In genomic region chr2:6941299-6942046, GRCh38 we compare ENCODE assay signal across 31 cellular contexts. TPM values are rescaled to one million over a fixed set of nuclear protein-coding genes. Genes with fewer than 3 reads are reported as not detected.
A peak's percentile ranks its signal among the peaks of the same experiment; 100 is the strongest.
DNase-seq lines count a peak whose midpoint lies in the region; ATAC-seq and TF ChIP-seq lines count a peak whose summit lies in the region.
"Had no signal": no experiment of that assay in that cellular context is flagged by ENCODE, and none has a peak within 500 bp of the region (broad histone marks: within the 10 kb centered on the region; RNA-seq: fewer than 3 reads in every experiment).

No MANE protein-coding gene starts in this region.

- no peaks in the 10 kb centered on the region for H3K36me3 ChIP-seq in HUES48 (ENCODE audit: control insufficient read depth, insufficient read depth, low read length)
- H3K36me3 ChIP-seq in psoas muscle (ENCODE audit: insufficient read depth in 1 of 2, low read depth in 1 of 2): no peaks in the 10 kb centered on the region
- H3K36me3 ChIP-seq: brain microvascular endothelial cell, colonic mucosa had no signal

- H3K36me3 Mint-ChIP-seq in glutamatergic neuron (ENCODE audit: unreplicated experiment): peaks cover 30% of the 10 kb centered on the region

- no peaks in the 10 kb centered on the region for H3K9me3 ChIP-seq in HUES48 (ENCODE audit: control insufficient read depth, insufficient read depth, low read length)
- no peaks in the 10 kb centered on the region for H3K9me3 ChIP-seq in psoas muscle
- H3K9me3 ChIP-seq: BLaER1, colonic mucosa, gastroesophageal sphincter had no signal

- H3K9ac ChIP-seq in HUES48 (ENCODE audit: low read depth, low read length): no peak overlapping the region
- H3K9ac ChIP-seq: BLaER1 had no signal

- ATAC-seq in psoas muscle (peak; percentile 53 to 77 (median 76)), HG03159 (IDR thresholded peaks at IDR 0.05; ENCODE audit: unreplicated experiment) (no peak)
- ATAC-seq: activated CD4-positive, CD25-positive, alpha-beta regulatory T cell treated with anti-CD3 and anti-CD28 coated beads, Interleukin-2, amount 50 U/mL, for 24 hours; activated CD8-positive, alpha-beta T cell treated with anti-CD3 and anti-CD28 coated beads for 36 hours; gastroesophageal sphincter; K562; left lobe of liver; naive thymus-derived CD8-positive, alpha-beta T cell; Panc1 had no signal

- WGBS in psoas muscle, 3 donors: 52 to 91% (median 69%) methylated on average over 10 of the region's 10 CpGs

- H3K27me3 Mint-ChIP-seq in glutamatergic neuron (ENCODE audit: unreplicated experiment): peaks cover 5% of the 10 kb centered on the region
- H3K27me3 Mint-ChIP-seq: activated CD8-positive, alpha-beta T cell treated with anti-CD3 and anti-CD28 coated beads for 36 hours; naive thymus-derived CD8-positive, alpha-beta T cell had no signal

- peaks cover 39% of the 10 kb centered on the region for H3K4me1 ChIP-seq in HUES48 (ENCODE audit: control insufficient read depth, insufficient read depth, low read length)
- peaks cover 48% of the 10 kb centered on the region for H3K4me1 ChIP-seq in psoas muscle
- H3K4me1 ChIP-seq: colonic mucosa had no signal

- no peak overlapping the region for H3K4me3 ChIP-seq in HUES48 (ENCODE audit: low read depth, low read length)
- H3K4me3 ChIP-seq in psoas muscle: no peak overlapping the region
- H3K4me3 ChIP-seq: BLaER1, colonic mucosa, gastroesophageal sphincter, K562, smooth muscle cell had no signal

- peak overlapping the region; percentile 19 for H3K27ac Mint-ChIP-seq in glutamatergic neuron (ENCODE audit: unreplicated experiment)
- H3K27ac Mint-ChIP-seq: activated CD8-positive, alpha-beta T cell treated with anti-CD3 and anti-CD28 coated beads for 36 hours had no signal

- peak overlapping the region; percentile 46 for H3K27ac ChIP-seq in HUES48 (ENCODE audit: low read depth, low read length)
- H3K27ac ChIP-seq in angular gyrus (ENCODE audit: low read depth, low read length): peak overlapping the region; percentile 73
- H3K27ac ChIP-seq in psoas muscle: peak overlapping the region; percentile 62
- H3K27ac ChIP-seq: BLaER1, brain microvascular endothelial cell, colonic mucosa, gastroesophageal sphincter had no signal

- no peaks in the 10 kb centered on the region for H3K27me3 ChIP-seq in HUES48 (ENCODE audit: control insufficient read depth, insufficient read depth, low read length)
- H3K27me3 ChIP-seq in psoas muscle (ENCODE audit: insufficient read depth in 3 of 3, low read length in 2 of 3): no peaks in the 10 kb centered on the region
- H3K27me3 ChIP-seq: BLaER1, brain microvascular endothelial cell, colonic mucosa, gastroesophageal sphincter had no signal

- H3K4me3 Mint-ChIP-seq in glutamatergic neuron (ENCODE audit: unreplicated experiment): no peak overlapping the region
- H3K4me3 Mint-ChIP-seq: activated CD8-positive, alpha-beta T cell treated with anti-CD3 and anti-CD28 coated beads for 36 hours; immature natural killer cell; naive thymus-derived CD8-positive, alpha-beta T cell had no signal

- peaks cover 6% of the 10 kb centered on the region for H3K9me3 Mint-ChIP-seq in glutamatergic neuron (ENCODE audit: unreplicated experiment)
- H3K9me3 Mint-ChIP-seq: activated CD8-positive, alpha-beta T cell treated with anti-CD3 and anti-CD28 coated beads for 36 hours; immature natural killer cell; naive thymus-derived CD8-positive, alpha-beta T cell had no signal

- peaks cover 41% of the 10 kb centered on the region for H3K4me1 Mint-ChIP-seq in glutamatergic neuron (ENCODE audit: low read depth, unreplicated experiment)

- TF ChIP-seq CTCF in glutamatergic neuron (IDR thresholded peaks at IDR 0.05; ENCODE audit: partially characterized antibody, unreplicated experiment) (no peak), psoas muscle (IDR thresholded peaks at IDR 0.05) (no peak)

- DNase-seq in glutamatergic neuron: no peak
- DNase-seq in psoas muscle: no peak
- no peak for DNase-seq in T-helper 9 cell
- DNase-seq in DMS153 (lab: John Stamatoyannopoulos, UW): no peak
- DNase-seq: activated CD8-positive, alpha-beta T cell treated with anti-CD3 and anti-CD28 coated beads for 36 hours; activated effector memory CD4-positive, alpha-beta T cell treated with anti-CD3 and anti-CD28 coated beads, Interleukin-2, amount 50 U/mL, for 16 hours; activated T-cell treated with anti-CD3 and anti-CD28 coated beads for 4 hours; brain microvascular endothelial cell; colonic mucosa; COR-L47; DMS79; GDM1; HCEC 1CT; immature natural killer cell; naive thymus-derived CD8-positive, alpha-beta T cell; NCI-H1105; NCI-H1930; SHP77 treated with DMSO at 0.1 percent for 48 hours; stimulated activated CD4-positive, alpha-beta T cell treated with anti-CD3 and anti-CD28 coated beads, Interleukin-1b, Interleukin-23, amount 100 ng/mL, for 48 hours; SW 1271; trophoblast cell had no signal

- intact Hi-C loops in psoas muscle (cut with DNase I): no loop called here

RNA-seq across cellular contexts. Expression of gene RNF144A, which starts 24.3 kb away (rescaled TPM):
- total RNA-seq in glutamatergic neuron (ENCODE audit: unreplicated experiment) (40.2 TPM), psoas muscle (10 to 100 TPM in 2 of 4 donors, 1 to 10 TPM in 2; 8.2 to 15.6 (median 11.9) TPM)
- 1 to 10 TPM; 2.4 to 8.7 (median 5.4) TPM for polyA plus RNA-seq in psoas muscle
